In the genomic region with DNA sequence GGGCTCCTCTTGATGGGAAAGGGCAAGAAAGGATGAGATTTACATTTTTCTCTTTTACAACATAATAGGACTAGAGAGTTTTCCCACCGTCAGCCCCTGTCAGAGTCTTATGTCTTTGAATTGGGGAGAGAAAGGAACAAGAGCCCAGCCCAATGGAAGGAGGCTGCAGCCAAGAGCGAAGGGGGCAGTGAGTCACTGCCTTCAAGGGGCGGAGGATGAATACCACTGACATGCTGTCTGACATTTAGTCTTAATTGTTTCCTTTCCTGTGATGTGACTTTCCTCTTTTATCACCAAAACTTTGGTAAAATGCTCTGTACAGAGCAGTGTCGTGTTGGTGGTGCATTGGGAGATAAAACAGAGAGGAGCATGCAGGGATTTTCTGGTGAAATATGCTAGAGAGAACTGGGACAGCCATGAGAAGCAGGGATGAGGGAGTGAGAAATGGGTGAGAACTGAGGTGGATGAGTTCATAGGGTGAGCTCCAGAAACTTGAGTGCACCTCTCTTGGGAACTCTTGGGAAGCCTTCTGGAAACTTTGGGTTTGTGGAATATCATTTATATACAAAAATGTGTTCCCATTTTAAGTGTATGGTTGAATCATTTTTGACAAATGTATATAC, we compare ENCODE assay signal across 14 cellular contexts.
DNase-seq lines count a peak whose midpoint lies in the region; ATAC-seq and TF ChIP-seq lines count a peak whose summit lies in the region.
"Had no signal": no experiment of that assay in that cellular context is flagged by ENCODE, and none has a peak within 500 bp of the region (broad histone marks: within the 10 kb centered on the region; RNA-seq: fewer than 3 reads in every experiment).

No MANE protein-coding gene starts in this region.

- H3K9me3 ChIP-seq in A673 (ENCODE audit: low read depth, low read length, poor library complexity, severe bottlenecking) (no peaks in the 10 kb centered on the region), iPS DF 6.9 (ENCODE audit: control insufficient read depth, insufficient read depth, low read length) (no peaks in the 10 kb centered on the region)
- H3K9me3 ChIP-seq: adrenal gland; BLaER1 treated with 17β-estradiol and CSF1 and Interleukin-3, amounts not matched to agents 10 nM and 100 nM; Peyer's patch had no signal

- H3K36me3 Mint-ChIP-seq in HFFc6 (ENCODE audit: low read depth), result no peaks in the 10 kb centered on the region
- no peaks in the 10 kb centered on the region for H3K36me3 Mint-ChIP-seq in activated naive CD8-positive, alpha-beta T cell treated with anti-CD3 and anti-CD28 coated beads for 36 hours

- TF ChIP-seq CTCF in A673 (conservative IDR thresholded peaks at IDR 0.05; ENCODE audit: low read depth, low read length) (no peak), HFFc6 (IDR thresholded peaks at IDR 0.05) (no peak)

- DNase-seq in A673 (ENCODE audit: low spot score) (peak; percentile 56), HFFc6 (peak; percentile 36), iPS DF 6.9 (ENCODE audit: low read depth, low spot score) (peak; percentile 48), NCI-H1105 treated with DMSO at 0.1 percent for 48 hours (lab: John Stamatoyannopoulos, UW) (no peak)
- peak; percentile 4 for DNase-seq in activated naive CD8-positive, alpha-beta T cell treated with anti-CD3 and anti-CD28 coated beads for 36 hours
- DNase-seq: activated CD4-positive, alpha-beta T cell treated with anti-CD3 and anti-CD28 coated beads, Interleukin-2, amount 10 ng/mL, durations not matched to agents 24 days and 14 days; adrenal gland; NCI-H1092 treated with DMSO at 0.1 percent for 48 hours; Peyer's patch; stimulated activated naive CD4-positive, alpha-beta T cell treated with Interleukin-2 at 50 U/mL for 16 hours had no signal

- CTCF ChIA-PET in A673 (lab: Charles Lee), result no interaction called here

- no peaks in the 10 kb centered on the region for H3K36me3 ChIP-seq in A673 (ENCODE audit: insufficient read depth, low read length, poor library complexity, severe bottlenecking)
- no peaks in the 10 kb centered on the region for H3K36me3 ChIP-seq in iPS DF 6.9 (ENCODE audit: control insufficient read depth, insufficient read depth, low read length)
- H3K36me3 ChIP-seq: adrenal gland; BLaER1 treated with 17β-estradiol and CSF1 and Interleukin-3, amounts not matched to agents 10 nM and 100 nM; Peyer's patch had no signal

- POLR2A ChIA-PET in A673 (lab: Charles Lee; ENCODE audit: low non-redundant PET), result no interaction called here

- H3K27ac Mint-ChIP-seq in HFFc6, result peak overlapping the region; percentile 72
- no peak overlapping the region for H3K27ac Mint-ChIP-seq in activated naive CD8-positive, alpha-beta T cell treated with anti-CD3 and anti-CD28 coated beads for 36 hours
- H3K27ac Mint-ChIP-seq: activated CD4-positive, alpha-beta T cell treated with anti-CD3 and anti-CD28 coated beads, Interleukin-2, amount 10 ng/mL, durations not matched to agents 24 days and 14 days had no signal

- no peaks in the 10 kb centered on the region for H3K9me3 Mint-ChIP-seq in HFFc6
- no peaks in the 10 kb centered on the region for H3K9me3 Mint-ChIP-seq in activated naive CD8-positive, alpha-beta T cell treated with anti-CD3 and anti-CD28 coated beads for 36 hours
- H3K9me3 Mint-ChIP-seq: activated CD4-positive, alpha-beta T cell treated with anti-CD3 and anti-CD28 coated beads, Interleukin-2, amount 10 ng/mL, durations not matched to agents 24 days and 14 days had no signal

- H3K4me3 Mint-ChIP-seq in HFFc6, result peak overlapping the region; percentile 72
- H3K4me3 Mint-ChIP-seq in activated naive CD8-positive, alpha-beta T cell treated with anti-CD3 and anti-CD28 coated beads for 36 hours, result no peak overlapping the region
- H3K4me3 Mint-ChIP-seq: activated CD4-positive, alpha-beta T cell treated with anti-CD3 and anti-CD28 coated beads, Interleukin-2, amount 10 ng/mL, durations not matched to agents 24 days and 14 days had no signal

- intact Hi-C loops in A673 (cut with micrococcal nuclease; ENCODE audit: unreplicated experiment), result no loop called here

- H3K27me3 Mint-ChIP-seq in HFFc6 (ENCODE audit: insufficient read depth), result no peaks in the 10 kb centered on the region; the same call in 1 of the 2 replicates
- H3K27me3 Mint-ChIP-seq in activated naive CD8-positive, alpha-beta T cell treated with anti-CD3 and anti-CD28 coated beads for 36 hours, result no peaks in the 10 kb centered on the region

- BruUV-seq in A673 (replicated peaks; lab: Mats Ljungman, UMichigan), result no TSS peak

- H3K4me1 ChIP-seq in A673 (ENCODE audit: insufficient read depth, low read length, poor library complexity, severe bottlenecking) (no peaks in the 10 kb centered on the region), iPS DF 6.9 (ENCODE audit: control insufficient read depth, insufficient read depth, low read length) (peaks cover 1% of the 10 kb centered on the region; the same call in 1 of the 2 replicates)

- H3K27me3 ChIP-seq in A673 (replicated peaks; ENCODE audit: insufficient read depth, low read depth, low read length, poor library complexity) (no peaks in the 10 kb centered on the region), iPS DF 6.9 (ENCODE audit: control insufficient read depth, insufficient read depth, low read length) (no peaks in the 10 kb centered on the region)
- H3K27me3 ChIP-seq: adrenal gland; BLaER1 treated with 17β-estradiol and CSF1 and Interleukin-3, amounts not matched to agents 10 nM and 100 nM; Peyer's patch had no signal

- H3K27ac ChIP-seq in A673 (ENCODE audit: low read depth, low read length, poor library complexity, severe bottlenecking) (no peak overlapping the region), iPS DF 6.9 (ENCODE audit: low read length) (no peak overlapping the region)
- H3K27ac ChIP-seq: adrenal gland; BLaER1 treated with 17β-estradiol and CSF1 and Interleukin-3, amounts not matched to agents 10 nM and 100 nM; Peyer's patch had no signal

- ATAC-seq in HG03135 (IDR thresholded peaks at IDR 0.05; ENCODE audit: unreplicated experiment) (no peak), GM18520 (IDR thresholded peaks at IDR 0.05; ENCODE audit: unreplicated experiment) (no peak), GM21526 (IDR thresholded peaks at IDR 0.05; ENCODE audit: low FRiP score, unreplicated experiment) (no peak)

- no peak overlapping the region for H3K4me3 ChIP-seq in A673 (ENCODE audit: low read depth, low read length, poor library complexity, severe bottlenecking)
- H3K4me3 ChIP-seq in iPS DF 6.9 (ENCODE audit: low read length), result no peak overlapping the region
- H3K4me3 ChIP-seq: adrenal gland; BLaER1 treated with 17β-estradiol and CSF1 and Interleukin-3, amounts not matched to agents 10 nM and 100 nM; Peyer's patch had no signal

- H3K4me1 Mint-ChIP-seq in HFFc6 (ENCODE audit: low read depth), result peaks cover 51% of the 10 kb centered on the region
- peaks cover 4% of the 10 kb centered on the region for H3K4me1 Mint-ChIP-seq in activated naive CD8-positive, alpha-beta T cell treated with anti-CD3 and anti-CD28 coated beads for 36 hours

- WGBS in iPS DF 6.9 (ENCODE audit: insufficient coverage, insufficient read length), result no CpG with 5 or more reads among the region's 4 CpGs
